9 cellular contexts compared by ENCODE assay signal in genomic region chr16:57146735-57147134, GRCh38. TPM values are rescaled to one million over a fixed set of nuclear protein-coding genes. Genes with fewer than 3 reads are reported as not detected.
A peak's percentile ranks its signal among the peaks of the same experiment; 100 is the strongest.
DNase-seq lines count a peak whose midpoint lies in the region; ATAC-seq, FAIRE-seq and TF ChIP-seq lines count a peak whose summit lies in the region.
"Had no signal": no experiment of that assay in that cellular context is flagged by ENCODE, and none has a peak within 500 bp of the region (broad histone marks: within the 10 kb centered on the region; RNA-seq: fewer than 3 reads in every experiment).

No MANE protein-coding gene starts in this region.

- peaks cover 33% of the 10 kb centered on the region for H3K4me1 Mint-ChIP-seq in stimulated activated memory B cell treated with anti-CD40 and anti-IgM and Interleukin-4, amounts not matched to agents 10 μg/mL and 1 μg/mL and 100 μg/mL, for 72 hours

- H3K27me3 Mint-ChIP-seq in stimulated activated memory B cell treated with anti-CD40 and anti-IgM and Interleukin-4, amounts not matched to agents 10 μg/mL and 1 μg/mL and 100 μg/mL, for 72 hours, result no peaks in the 10 kb centered on the region

- H3K9me3 ChIP-seq in A549, result no peaks in the 10 kb centered on the region

- H3K4me1 ChIP-seq in A549, result no peaks in the 10 kb centered on the region

- CTCF ChIA-PET in A549 (lab: Yijun Ruan, JAX), result no interaction called here

- 90% methylated on average over 5 of the region's 5 CpGs for WGBS in A549 (ENCODE audit: missing lambda C conversion rate)

- POLR2A ChIA-PET in A549 (lab: Yijun Ruan, JAX), result no interaction called here

- no peak overlapping the region for H3K4me3 Mint-ChIP-seq in stimulated activated memory B cell treated with anti-CD40 and anti-IgM and Interleukin-4, amounts not matched to agents 10 μg/mL and 1 μg/mL and 100 μg/mL, for 72 hours

- H3K4me2 ChIP-seq in A549, result no peak overlapping the region

- no peak overlapping the region for H3K4me3 ChIP-seq in A549
- no peak overlapping the region for H3K4me3 ChIP-seq in GM12875 (ENCODE audit: low read depth, low read length)

- no peaks in the 10 kb centered on the region for H3K9me3 Mint-ChIP-seq in stimulated activated memory B cell treated with anti-CD40 and anti-IgM and Interleukin-4, amounts not matched to agents 10 μg/mL and 1 μg/mL and 100 μg/mL, for 72 hours

- no peak overlapping the region for H3K27ac Mint-ChIP-seq in stimulated activated memory B cell treated with anti-CD40 and anti-IgM and Interleukin-4, amounts not matched to agents 10 μg/mL and 1 μg/mL and 100 μg/mL, for 72 hours

- no peaks in the 10 kb centered on the region for H3K36me3 Mint-ChIP-seq in stimulated activated memory B cell treated with anti-CD40 and anti-IgM and Interleukin-4, amounts not matched to agents 10 μg/mL and 1 μg/mL and 100 μg/mL, for 72 hours

- TF ChIP-seq EP300 in A549 (IDR thresholded peaks at IDR 0.05), result no peak

- TF ChIP-seq CTCF in A549 (IDR thresholded peaks at IDR 0.05), result no peak
- peak; percentile 21; the same call in 1 of the 2 replicates for TF ChIP-seq CTCF in GM12875 (IDR thresholded peaks at IDR 0.05; ENCODE audit: borderline replicate concordance, insufficient read depth, low read depth, low read length)

- no peak for TF ChIP-seq RAD21 in A549 (conservative IDR thresholded peaks at IDR 0.05 in 1 of 2, IDR thresholded peaks at IDR 0.05 in 1 of 2)

- ATAC-seq in A549, result peak; percentile 75 to 85
- no peak for ATAC-seq in stimulated activated memory B cell treated with anti-CD40 and anti-IgM and Interleukin-4, amounts not matched to agents 10 μg/mL and 1 μg/mL and 100 μg/mL, for 72 hours

- no peak for FAIRE-seq in A549 (lab: Jason Lieb, UNC)
- no peak for FAIRE-seq in HTR-8/SVneo (lab: Jason Lieb, UNC)

- DNase-seq in A549 (ENCODE audit: low read depth in 1 of 2, low spot score in 1 of 2) (peak; percentile 46 to 62), SW480 (ENCODE audit: low spot score) (peak; percentile 18), glomerular visceral epithelial cell (ENCODE audit: extremely low spot score) (peak; percentile 16), SHP77 treated with DMSO at 0.1 percent for 48 hours (lab: John Stamatoyannopoulos, UW) (no peak), HTR-8/SVneo (ENCODE audit: insufficient read length, low spot score) (no peak)
- DNase-seq in stimulated activated CD4-positive, alpha-beta T cell treated with anti-CD3 and anti-CD28 coated beads, Interleukin-4, amount 100 ng/mL, for 4 hours, result no peak
- DNase-seq: activated T-cell treated with anti-CD3 and anti-CD28 coated beads for 4 hours had no signal

- H3K27ac ChIP-seq in A549, result no peak overlapping the region

- TF ChIP-seq POLR2A in A549 (IDR thresholded peaks at IDR 0.05; ENCODE audit: low read length), result no peak

TF ChIP-seq in A549, 52 proteins besides CTCF, POLR2A, EP300 and RAD21:
- no peak for TF ChIP-seq RNF2 (IDR thresholded peaks at IDR 0.05; ENCODE audit: borderline replicate concordance, low read depth)
- TF ChIP-seq HOXB13 (CRISPR knock-in tag; IDR thresholded peaks at IDR 0.05; ENCODE audit: low read depth), result no peak
- TF ChIP-seq USF2 (IDR thresholded peaks at IDR 0.05), result no peak
- no peak for TF ChIP-seq SMC3 (IDR thresholded peaks at IDR 0.05)
- no peak for TF ChIP-seq CHD4 (IDR thresholded peaks at IDR 0.05; ENCODE audit: borderline replicate concordance)
- no peak for TF ChIP-seq EHF (CRISPR knock-in tag; IDR thresholded peaks at IDR 0.05)
- no peak for TF ChIP-seq ELK1 (IDR thresholded peaks at IDR 0.05; ENCODE audit: low read depth, low read length)
- TF ChIP-seq NR3C1 (IDR thresholded peaks at IDR 0.05), result no peak
- TF ChIP-seq JUN (IDR thresholded peaks at IDR 0.05), result no peak
- no peak for TF ChIP-seq CHD2 (IDR thresholded peaks at IDR 0.05; ENCODE audit: low read length, partially characterized antibody)
- TF ChIP-seq TFCP2L1 (CRISPR knock-in tag; IDR thresholded peaks at IDR 0.05), result no peak
- TF ChIP-seq E2F6 (IDR thresholded peaks at IDR 0.05; ENCODE audit: borderline replicate concordance, low read depth), result no peak
- no peak for TF ChIP-seq POLR2AphosphoS2 (conservative IDR thresholded peaks at IDR 0.05; ENCODE audit: low read length)
- no peak for TF ChIP-seq HES2 (IDR thresholded peaks at IDR 0.05)
- no peak for TF ChIP-seq REST (IDR thresholded peaks at IDR 0.05)
- TF ChIP-seq PHF8 (IDR thresholded peaks at IDR 0.05; ENCODE audit: borderline replicate concordance, low read depth), result no peak

RNA-seq across cellular contexts. Expression of gene PSME3IP1, which starts 39.1 kb away (rescaled TPM):
- polyA plus RNA-seq in A549 (2011; rRNA removed) (128 and 155 TPM in 2 replicates), A549 (2017; fragmentation: RNase III; extraction: RNeasy Plus Mini Kit Qiagen cat#74134 plus additional on column Dnase treatment) (157 to 159 TPM (median 158 TPM) in 3 replicates)
- polyA plus RNA-seq in A549 (2012; cell fraction: cytosol; rRNA removed), result 97.2 and 103 TPM in 2 replicates
- polyA plus RNA-seq in A549 (2012; cell fraction: nucleus; rRNA removed), result 192 and 222 TPM in 2 replicates
- polyA minus RNA-seq in A549 (2011; rRNA and poly(A)+ RNA removed), result 98.7 and 122 TPM in 2 replicates

RNA-seq across cellular contexts. Expression of gene RSPRY1, which starts 39.4 kb away (rescaled TPM):
- polyA plus RNA-seq in A549 (2011; rRNA removed), result 50.0 and 58.5 TPM in 2 replicates
- 13.3 and 15.2 TPM in 2 replicates for polyA plus RNA-seq in A549 (2012; cell fraction: cytosol; rRNA removed)
- 8.6 and 13.4 TPM in 2 replicates for polyA plus RNA-seq in A549 (2012; cell fraction: nucleus; rRNA removed)
- polyA plus RNA-seq in A549 (2017; fragmentation: RNase III; extraction: RNeasy Plus Mini Kit Qiagen cat#74134 plus additional on column Dnase treatment), result 30.2 to 32.2 TPM (median 31.9 TPM) in 3 replicates
- 95.7 and 103 TPM in 2 replicates for polyA minus RNA-seq in A549 (2011; rRNA and poly(A)+ RNA removed)

RNA-seq across cellular contexts. Expression of gene CPNE2, which starts 54.4 kb away (rescaled TPM):
- polyA plus RNA-seq in A549 (2011; rRNA removed) (36.7 and 44.4 TPM in 2 replicates), A549 (2017; fragmentation: RNase III; extraction: RNeasy Plus Mini Kit Qiagen cat#74134 plus additional on column Dnase treatment) (32.2 to 37.7 TPM (median 36.7 TPM) in 3 replicates)
- 90.0 and 112 TPM in 2 replicates for polyA plus RNA-seq in A549 (2012; cell fraction: cytosol; rRNA removed)
- 91.6 and 99.2 TPM in 2 replicates for polyA plus RNA-seq in A549 (2012; cell fraction: nucleus; rRNA removed)
- polyA minus RNA-seq in A549 (2011; rRNA and poly(A)+ RNA removed), result 48.7 and 48.8 TPM in 2 replicates

Comparison
In these comparisons a context has a peak if more than half of its experiments do, and no peak if none do; other contexts are left out.
1. DNase-seq: peak in A549 (2 of 2), SW480 (single experiment) and glomerular visceral epithelial cell (single experiment); none in SHP77 treated with DMSO at 0.1 percent for 48 hours (single experiment), stimulated activated CD4-positive, alpha-beta T cell treated with anti-CD3 and anti-CD28 coated beads, Interleukin-4, amount 100 ng/mL, for 4 hours (0 of 2) and HTR-8/SVneo (single experiment).